Comparison of ENCODE assay signal across 16 cellular contexts in genomic region chr5:116370886-116371285, GRCh38.
DNase-seq lines count a peak whose midpoint lies in the region; ATAC-seq and TF ChIP-seq lines count a peak whose summit lies in the region.
"Had no signal": no experiment of that assay in that cellular context is flagged by ENCODE, and none has a peak within 500 bp of the region (broad histone marks: within the 10 kb centered on the region; RNA-seq: fewer than 3 reads in every experiment).

No MANE protein-coding gene starts in this region.

- intact Hi-C loops in mucosa of descending colon (cut with DNase I, micrococcal nuclease), result no loop called here

- H3K36me3 ChIP-seq in fibroblast of lung (ENCODE audit: control insufficient read depth, insufficient read depth, low read length) (no peaks in the 10 kb centered on the region), mucosa of descending colon (ENCODE audit: low read depth) (no peaks in the 10 kb centered on the region)
- H3K36me3 ChIP-seq: Peyer's patch had no signal

- H3K4me1 ChIP-seq in fibroblast of lung (ENCODE audit: control insufficient read depth, extremely low read depth, insufficient read depth, low read length), result no peaks in the 10 kb centered on the region
- H3K4me1 ChIP-seq in mucosa of descending colon (ENCODE audit: low read depth), result peaks cover 3% of the 10 kb centered on the region
- H3K4me1 ChIP-seq: Peyer's patch had no signal

- no peaks in the 10 kb centered on the region for H3K9me3 ChIP-seq in fibroblast of lung (ENCODE audit: control insufficient read depth, insufficient read depth, low read depth, low read length)
- no peaks in the 10 kb centered on the region for H3K9me3 ChIP-seq in mucosa of descending colon
- H3K9me3 ChIP-seq: Peyer's patch had no signal

- DNase-seq in ELR (ENCODE audit: low read depth) (peak; percentile 35), NCI-H69 (lab: John Stamatoyannopoulos, UW) (peak; percentile 75), fibroblast of lung (ENCODE audit: low read depth in 2 of 2) (peak; percentile 26 to 41), mucosa of descending colon (no peak), LoVo (ENCODE audit: low spot score) (no peak), NCI-H82 (lab: John Stamatoyannopoulos, UW) (no peak)
- DNase-seq: activated CD8-positive, alpha-beta T cell treated with anti-CD3 and anti-CD28 coated beads for 36 hours; activated naive CD4-positive, alpha-beta T cell treated with anti-CD3 and anti-CD28 coated beads for 36 hours; GDM1; NCI-H2171 treated with DMSO at 0.1 percent for 48 hours; Peyer's patch; T-helper 17 cell had no signal

- H3K79me2 ChIP-seq in fibroblast of lung (ENCODE audit: control insufficient read depth, insufficient read depth, low read length), result no peaks in the 10 kb centered on the region

- TF ChIP-seq CTCF in fibroblast of lung (conservative IDR thresholded peaks at IDR 0.05 in 1 of 2, IDR thresholded peaks at IDR 0.05 in 1 of 2; ENCODE audit: low read depth in 1 of 2, low read length in 2 of 2), result no peak
- no peak for TF ChIP-seq CTCF in mucosa of descending colon (IDR thresholded peaks at IDR 0.05)

- ATAC-seq in mucosa of descending colon (peak; percentile 45), GM18511 (IDR thresholded peaks at IDR 0.05; ENCODE audit: unreplicated experiment) (no peak), HG03354 (IDR thresholded peaks at IDR 0.05; ENCODE audit: poor library complexity, severe bottlenecking, unreplicated experiment) (no peak)
- ATAC-seq: activated CD8-positive, alpha-beta T cell treated with anti-CD3 and anti-CD28 coated beads for 36 hours; T-helper 17 cell had no signal

- H3K4me3 ChIP-seq in fibroblast of lung (replicated peaks in 1 of 4; ENCODE audit: control extremely low read depth in 1 of 4, insufficient read depth in 1 of 4, low read depth in 3 of 4, low read length in 4 of 4) (no peak overlapping the region), mucosa of descending colon (no peak overlapping the region)
- H3K4me3 ChIP-seq: coronary artery, Peyer's patch had no signal

- H2AFZ ChIP-seq in fibroblast of lung (ENCODE audit: low read length), result no peak overlapping the region

- H3K27ac ChIP-seq in fibroblast of lung (ENCODE audit: insufficient read depth, low read length), result no peak overlapping the region
- H3K27ac ChIP-seq: C4-2B, Peyer's patch had no signal

- H3K27me3 ChIP-seq in fibroblast of lung (ENCODE audit: control insufficient read depth, insufficient read depth, low read length), result no peaks in the 10 kb centered on the region
- H3K27me3 ChIP-seq: Peyer's patch had no signal

- no peak overlapping the region for H3K9ac ChIP-seq in fibroblast of lung (ENCODE audit: insufficient read depth, low read length)

- H3K4me2 ChIP-seq in fibroblast of lung (ENCODE audit: extremely low read depth, insufficient read depth, low read length), result no peak overlapping the region

- H4K20me1 ChIP-seq in fibroblast of lung (ENCODE audit: control insufficient read depth, extremely low read depth, insufficient read depth, low read length), result no peaks in the 10 kb centered on the region

Comparison
In these comparisons a context has a peak if more than half of its experiments do, and no peak if none do; other contexts are left out.
1. DNase-seq: peak in ELR (single experiment), NCI-H69 (single experiment) and fibroblast of lung (2 of 2); none in mucosa of descending colon (0 of 3), LoVo (single experiment) and NCI-H82 (single experiment).